Comparison of ENCODE assay signal across 8 cellular contexts in genomic region chr16:3879258-3879886, GRCh38. TPM values are rescaled to one million over a fixed set of nuclear protein-coding genes. Genes with fewer than 3 reads are reported as not detected.
A peak's percentile ranks its signal among the peaks of the same experiment; 100 is the strongest.
DNase-seq lines count a peak whose midpoint lies in the region; ATAC-seq, FAIRE-seq and TF ChIP-seq lines count a peak whose summit lies in the region.

No MANE protein-coding gene starts in this region.

- H3K27ac Mint-ChIP-seq in T-helper 2 cell treated with Interferon-gamma antibody and Interleukin-4, amounts not matched to agents 5 μg/mL and 100 μg/mL, for 36 hours: peak overlapping the region; percentile 81
- H3K27ac Mint-ChIP-seq in endodermal cell: peak overlapping the region; percentile 88

- peaks cover 0 to 15% of the 10 kb centered on the region in 2 experiments; a peak in 2 of 3 replicates for H3K36me3 ChIP-seq in HEK293 (ENCODE audit: control insufficient read depth in 2 of 2, insufficient read depth in 1 of 2, low read length in 2 of 2)
- peaks cover 6% of the 10 kb centered on the region for H3K36me3 ChIP-seq in endodermal cell (ENCODE audit: control insufficient read depth, insufficient read depth, low read length)
- H3K36me3 ChIP-seq in muscle layer of colon (ENCODE audit: insufficient read depth, low read length): no peaks in the 10 kb centered on the region

- no peaks in the 10 kb centered on the region for H3K27me3 ChIP-seq in endodermal cell (ENCODE audit: control insufficient read depth, insufficient read depth, low read length, poor library complexity, severe bottlenecking)
- H3K27me3 ChIP-seq in muscle layer of colon (ENCODE audit: control insufficient read depth in 1 of 2, insufficient read depth in 2 of 2, low read length in 2 of 2): no peaks in the 10 kb centered on the region

- H3K4me1 ChIP-seq in HEK293 (ENCODE audit: control insufficient read depth, insufficient read depth, low read length) (peaks cover 15% of the 10 kb centered on the region), endodermal cell (ENCODE audit: control insufficient read depth, insufficient read depth, low read length) (peaks cover 2% of the 10 kb centered on the region), muscle layer of colon (ENCODE audit: insufficient read depth, low read length) (peaks cover 52% of the 10 kb centered on the region)

- CTCF ChIA-PET in HEK293 (lab: Yijun Ruan, JAX): interaction anchor here (0.5 to 1.5 kb wide), 7 partner anchors 12 to 708 kb away, joined by 3 to 5 read pairs (median 3); no protein-coding TSS in a partner anchor

- POLR2A ChIA-PET in HEK293 (lab: Yijun Ruan, JAX): interaction anchor here (0.6 kb wide), 1 partner anchor 268 kb away, joined by 3 read pairs; the partner anchor contains the start of gene SLX4

- H3K4me3 Mint-ChIP-seq in T-helper 2 cell treated with Interferon-gamma antibody and Interleukin-4, amounts not matched to agents 5 μg/mL and 100 μg/mL, for 36 hours: peak overlapping the region; percentile 83
- peak overlapping the region; percentile 89 for H3K4me3 Mint-ChIP-seq in endodermal cell

- H3K9me3 Mint-ChIP-seq in T-helper 2 cell treated with Interferon-gamma antibody and Interleukin-4, amounts not matched to agents 5 μg/mL and 100 μg/mL, for 36 hours: no peaks in the 10 kb centered on the region
- H3K9me3 Mint-ChIP-seq in endodermal cell: no peaks in the 10 kb centered on the region

- H3K27ac ChIP-seq in HEK293 (ENCODE audit: extremely low read depth, low read depth, low read length) (no peak overlapping the region; the same call in 1 of the 2 replicates), endodermal cell (ENCODE audit: low read depth, low read length) (no peak overlapping the region), muscle layer of colon (ENCODE audit: low read depth, low read length) (peak overlapping the region; percentile 51)

- peaks cover 37% of the 10 kb centered on the region for H3K4me1 Mint-ChIP-seq in T-helper 2 cell treated with Interferon-gamma antibody and Interleukin-4, amounts not matched to agents 5 μg/mL and 100 μg/mL, for 36 hours (ENCODE audit: low read depth)
- peaks cover 37% of the 10 kb centered on the region for H3K4me1 Mint-ChIP-seq in endodermal cell

- peaks cover 4% of the 10 kb centered on the region for H3K27me3 Mint-ChIP-seq in T-helper 2 cell treated with Interferon-gamma antibody and Interleukin-4, amounts not matched to agents 5 μg/mL and 100 μg/mL, for 36 hours (ENCODE audit: low read depth)
- H3K27me3 Mint-ChIP-seq in endodermal cell (ENCODE audit: insufficient read depth): no peaks in the 10 kb centered on the region

- FAIRE-seq in urothelium cell line (lab: Jason Lieb, UNC) (peak; percentile 80), RCC 7860 (lab: Jason Lieb, UNC) (no peak)

- H3K36me3 Mint-ChIP-seq in T-helper 2 cell treated with Interferon-gamma antibody and Interleukin-4, amounts not matched to agents 5 μg/mL and 100 μg/mL, for 36 hours (ENCODE audit: low read depth): peaks cover 24% of the 10 kb centered on the region
- H3K36me3 Mint-ChIP-seq in endodermal cell (ENCODE audit: low read depth): peaks cover 25% of the 10 kb centered on the region

- H3K9me3 ChIP-seq in HEK293 (ENCODE audit: control insufficient read depth, insufficient read depth, low read depth, low read length) (no peaks in the 10 kb centered on the region), endodermal cell (ENCODE audit: control insufficient read depth, low read length) (no peaks in the 10 kb centered on the region), muscle layer of colon (ENCODE audit: low read length) (no peaks in the 10 kb centered on the region)

- in situ Hi-C loops in Caki2 (cut with HindIII; ENCODE audit: low pct_unique_long_range_greater_than_20kb, low sequenced_read_pairs): no loop called here

- ATAC-seq in sciatic nerve: no peak

- peak; percentile 53; the same call in 1 of the 2 replicates for TF ChIP-seq CTCF in HEK293 (tag by site-specific recombination; IDR thresholded peaks at IDR 0.05)
- TF ChIP-seq CTCF in endodermal cell (conservative IDR thresholded peaks at IDR 0.05): no peak

- WGBS in endodermal cell (ENCODE audit: insufficient coverage in 1 of 2, insufficient read length in 1 of 2), 2 experiments: 2 to 3% methylated on average over 17 to 50 of the region's 50 CpGs

- intact Hi-C loops in sciatic nerve (cut with DNase I): loop anchor here (5.0 kb wide), 1 partner anchor 187 kb away; no protein-coding TSS in a partner anchor

- DNase-seq in Caki2 (ENCODE audit: low read depth): peak; percentile 32
- DNase-seq in T-helper 2 cell treated with Interferon-gamma antibody and Interleukin-4, amounts not matched to agents 5 μg/mL and 100 μg/mL, for 36 hours (ENCODE audit: low spot score): peak; percentile 32
- peak; percentile 62 for DNase-seq in endodermal cell
- peak; percentile 21 for DNase-seq in urothelium cell line (ENCODE audit: low spot score)
- DNase-seq in sciatic nerve (ENCODE audit: low spot score): no peak
- no peak for DNase-seq in RCC 7860 (ENCODE audit: low spot score)

- H3K4me3 ChIP-seq in HEK293 (ENCODE audit: low read depth, low read length) (peak overlapping the region; percentile 93), endodermal cell (ENCODE audit: low read length) (peak overlapping the region; percentile 88), muscle layer of colon (ENCODE audit: low read depth in 1 of 2, low read length in 2 of 2) (peak overlapping the region; percentile 76 to 95)

- H3K9ac ChIP-seq in endodermal cell (ENCODE audit: extremely low read depth, low read length, poor library complexity, severe bottlenecking) (peak overlapping the region; percentile 63), muscle layer of colon (ENCODE audit: low read length) (peak overlapping the region; percentile 49)

TF ChIP-seq in HEK293, 187 proteins besides CTCF, POLR2A, EP300 and RAD21 (continues in another document):
- TF ChIP-seq ZNF785 (tag by site-specific recombination; IDR thresholded peaks at IDR 0.05): no peak
- TF ChIP-seq ZNF19 (tag by site-specific recombination; IDR thresholded peaks at IDR 0.05; ENCODE audit: low read depth): no peak
- TF ChIP-seq ZNF558 (tag by site-specific recombination; IDR thresholded peaks at IDR 0.05): no peak
- TF ChIP-seq ZBTB26 (tag by site-specific recombination; optimal IDR thresholded peaks at IDR 0.05): peak; percentile 76
- peak; percentile 27; the same call in 1 of the 2 replicates for TF ChIP-seq GLIS1 (tag by site-specific recombination; IDR thresholded peaks at IDR 0.05)
- TF ChIP-seq ZEB2 (tag by site-specific recombination; IDR thresholded peaks at IDR 0.05): 0 out of 2 replicates have a peak, but pooled peaks have one; percentile 45
- no peak for TF ChIP-seq SP7 (tag by site-specific recombination; IDR thresholded peaks at IDR 0.05)
- no peak for TF ChIP-seq ZNF140 (tag by site-specific recombination; IDR thresholded peaks at IDR 0.05)
- TF ChIP-seq ZIC2 (tag by site-specific recombination; IDR thresholded peaks at IDR 0.05): 0 out of 2 replicates have a peak, but pooled peaks have one; percentile 10
- TF ChIP-seq ZSCAN4 (tag by site-specific recombination; IDR thresholded peaks at IDR 0.05): peak; percentile 77
- 0 out of 2 replicates have a peak, but pooled peaks have one; percentile 34 for TF ChIP-seq ZFHX2 (tag by site-specific recombination; conservative IDR thresholded peaks at IDR 0.05)
- no peak for TF ChIP-seq ZNF211 (tag by site-specific recombination; IDR thresholded peaks at IDR 0.05; ENCODE audit: low read depth)
- peak; percentile 57 for TF ChIP-seq ZBTB8A (tag by site-specific recombination; IDR thresholded peaks at IDR 0.05)
- TF ChIP-seq KLF9 (tag by site-specific recombination; IDR thresholded peaks at IDR 0.05; ENCODE audit: low read depth): no peak
- no peak for TF ChIP-seq BCL11A (tag by site-specific recombination; IDR thresholded peaks at IDR 0.05; ENCODE audit: low read depth)
- TF ChIP-seq ZNF600 (tag by site-specific recombination; IDR thresholded peaks at IDR 0.05): peak; percentile 67
- TF ChIP-seq ZNF548 (tag by site-specific recombination; IDR thresholded peaks at IDR 0.05): no peak

RNA-seq across cellular contexts. Expression of gene CREBBP, which starts 1.1 kb away (rescaled TPM):
- 5.2 and 5.6 TPM in 2 replicates for total RNA-seq in Caki2 (2014; rRNA removed; shearing (Covaris generic); ENCODE audit: low replicate concordance)
- total RNA-seq in endodermal cell: 100 to 1,000 TPM in 1 of 2 donors, 10 to 100 TPM in 1; 71.1 to 103 TPM
- 40.4 TPM for polyA plus RNA-seq in endodermal cell (2013, experiment 1 of 2)
- polyA plus RNA-seq in endodermal cell (2013, experiment 2 of 2): 41.5 TPM
- total RNA-seq in sciatic nerve: 120 TPM

Comparison
In these comparisons a context has a peak if more than half of its experiments do, and no peak if none do; other contexts are left out.
1. DNase-seq: peak in Caki2 (single experiment), T-helper 2 cell treated with Interferon-gamma antibody and Interleukin-4, amounts not matched to agents 5 μg/mL and 100 μg/mL, for 36 hours (single experiment), endodermal cell (single experiment) and urothelium cell line (single experiment); none in sciatic nerve (single experiment) and RCC 7860 (single experiment).
2. RNA of gene CREBBP, which starts 1.1 kb away (total RNA-seq): 120 TPM in sciatic nerve (single experiment) and 71.1 to 103 TPM in endodermal cell; 5.2 to 5.6 TPM in Caki2; every median in the first group is over 10 times any median in the second.
3. Peak in every context shown above with its lines, with median percentiles within 50 percentile points of each other: H3K4me3 ChIP-seq.